19 cellular contexts compared by ENCODE assay signal in the genomic region with DNA sequence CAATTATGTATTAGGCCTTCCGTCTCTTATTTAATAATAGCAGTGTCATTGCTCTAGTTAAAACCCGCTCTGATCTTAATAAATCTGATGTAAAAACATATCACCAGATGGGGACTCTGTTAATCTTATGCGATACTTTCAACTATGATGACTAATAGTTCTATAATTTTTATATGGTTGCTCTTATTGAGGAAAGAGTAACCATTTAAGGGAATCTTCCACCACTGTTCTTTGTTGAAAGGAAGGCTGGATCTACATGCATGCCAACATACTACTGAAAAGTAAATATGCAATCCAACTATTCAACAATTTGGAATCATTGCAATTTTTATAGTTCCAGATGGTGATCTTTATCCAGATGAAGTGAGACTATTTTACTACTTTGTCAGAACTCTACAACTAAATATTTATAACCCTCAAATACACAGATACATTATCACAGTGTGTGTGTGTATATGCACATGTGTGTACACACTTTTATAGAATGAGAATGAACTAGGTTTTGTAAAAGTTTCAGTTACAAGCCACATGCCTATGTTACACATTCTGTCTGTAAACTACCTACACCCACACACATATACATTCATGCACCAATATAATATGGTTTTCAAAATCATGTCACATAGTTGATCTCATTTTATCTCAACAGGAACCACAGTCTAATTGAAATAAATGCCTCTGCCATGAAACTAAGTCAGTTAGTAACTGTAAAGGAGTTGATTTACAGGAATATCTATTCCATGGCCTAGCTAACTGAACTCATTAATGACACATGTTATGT.
A peak's percentile ranks its signal among the peaks of the same experiment; 100 is the strongest.
DNase-seq lines count a peak whose midpoint lies in the region; ATAC-seq and TF ChIP-seq lines count a peak whose summit lies in the region.
"Had no signal": no experiment of that assay in that cellular context is flagged by ENCODE, and none has a peak within 500 bp of the region (broad histone marks: within the 10 kb centered on the region; RNA-seq: fewer than 3 reads in every experiment).

No MANE protein-coding gene starts in this region.

- H3K14ac ChIP-seq in IMR-90 (replicated peaks; ENCODE audit: low read depth, low read length): no peak overlapping the region

- no peak overlapping the region for H4K8ac ChIP-seq in IMR-90 (ENCODE audit: low read depth in 2 of 2, low read length in 2 of 2)

- in situ Hi-C loops in IMR-90 (cut with MboI; ENCODE audit: low sequenced_read_pairs) (no loop called here), astrocyte of the cerebellum (cut with HindIII; ENCODE audit: low sequenced_read_pairs) (no loop called here)

- H2AFZ ChIP-seq in IMR-90 (replicated peaks; ENCODE audit: low read length, poor library complexity): no peak overlapping the region

- no peak overlapping the region for H3K4ac ChIP-seq in IMR-90 (ENCODE audit: low read depth, low read length)

- no peaks in the 10 kb centered on the region for H3K9me1 ChIP-seq in IMR-90 (ENCODE audit: insufficient read depth, low read length)

- H2BK20ac ChIP-seq in IMR-90 (ENCODE audit: low read depth, low read length): no peak overlapping the region

- H4K91ac ChIP-seq in IMR-90 (ENCODE audit: insufficient read depth, low read depth, low read length): no peak overlapping the region

- H3K27ac ChIP-seq in IMR-90 (ENCODE audit: insufficient read depth, low read length) (no peak overlapping the region), gastroesophageal sphincter (peak overlapping the region; percentile 54 to 76 (median 67)), stomach smooth muscle (ENCODE audit: low read length) (peak overlapping the region; percentile 50)
- H3K27ac ChIP-seq: right lobe of liver had no signal

- H2AK5ac ChIP-seq in IMR-90 (ENCODE audit: low read depth, low read length): no peak overlapping the region

- CTCF ChIA-PET in IMR-90 (lab: Yijun Ruan, JAX): no interaction called here

- TF ChIP-seq CTCF in IMR-90 (conservative IDR thresholded peaks at IDR 0.05; ENCODE audit: low read depth, low read length) (no peak), astrocyte of the cerebellum (IDR thresholded peaks at IDR 0.05; ENCODE audit: low read depth, low read length, missing control alignments) (no peak), gastroesophageal sphincter (IDR thresholded peaks at IDR 0.05) (no peak)

- no peak overlapping the region for H3K4me2 ChIP-seq in IMR-90 (ENCODE audit: low read depth, low read length)

- POLR2A ChIA-PET in IMR-90 (lab: Charles Lee; ENCODE audit: unreplicated experiment): no interaction called here

- H3K56ac ChIP-seq in IMR-90 (ENCODE audit: extremely low read depth, insufficient read depth, low read length): no peak overlapping the region

- no TSS peak for BruUV-seq in IMR-90 (replicated peaks; lab: Mats Ljungman, UMichigan)

- no peak overlapping the region for H3K9ac ChIP-seq in IMR-90 (ENCODE audit: low read depth, low read length)
- H3K9ac ChIP-seq in stomach smooth muscle (ENCODE audit: low read length in 2 of 2): no peak overlapping the region

- H2BK120ac ChIP-seq in IMR-90 (ENCODE audit: low read depth, low read length): no peak overlapping the region

- ATAC-seq in IMR-90 (ENCODE audit: low read depth): peak; percentile 66
- no peak for ATAC-seq in gastroesophageal sphincter
- ATAC-seq: activated CD8-positive, alpha-beta T cell treated with anti-CD3 and anti-CD28 coated beads for 36 hours; left lobe of liver; naive thymus-derived CD4-positive, alpha-beta T cell; right lobe of liver had no signal

- H3K4me1 ChIP-seq in IMR-90 (ENCODE audit: control insufficient read depth, insufficient read depth, low read length): no peaks in the 10 kb centered on the region
- H3K4me1 ChIP-seq in gastroesophageal sphincter: peaks cover 7 to 60% (median 12%) of the 10 kb centered on the region in 3 donors
- H3K4me1 ChIP-seq in stomach smooth muscle (ENCODE audit: control insufficient read depth, insufficient read depth, low read length): peaks cover 10% of the 10 kb centered on the region
- H3K4me1 ChIP-seq: right lobe of liver had no signal

- H3K36me3 ChIP-seq in IMR-90 (ENCODE audit: control insufficient read depth, insufficient read depth, low read length): no peaks in the 10 kb centered on the region
- no peaks in the 10 kb centered on the region for H3K36me3 ChIP-seq in gastroesophageal sphincter
- H3K36me3 ChIP-seq in stomach smooth muscle (ENCODE audit: control insufficient read depth in 2 of 2, insufficient read depth in 2 of 2, low read length in 2 of 2): no peaks in the 10 kb centered on the region
- H3K36me3 ChIP-seq: right lobe of liver had no signal

- H3K23ac ChIP-seq in IMR-90 (ENCODE audit: low read depth, low read length): no peak overlapping the region

- H3K27me3 ChIP-seq in IMR-90 (ENCODE audit: control insufficient read depth, insufficient read depth, low read length): no peaks in the 10 kb centered on the region
- H3K27me3 ChIP-seq in gastroesophageal sphincter: no peaks in the 10 kb centered on the region
- H3K27me3 ChIP-seq in stomach smooth muscle (ENCODE audit: control insufficient read depth in 1 of 2, insufficient read depth in 2 of 2, low read length in 2 of 2): no peaks in the 10 kb centered on the region
- H3K27me3 ChIP-seq: right lobe of liver had no signal

- DNase-seq in IMR-90 (peak; percentile 45), astrocyte of the cerebellum (ENCODE audit: low read depth) (peak; percentile 13), SW 1271 (lab: John Stamatoyannopoulos, UW) (no peak), cerebellum (ENCODE audit: low spot score) (no peak), HUDEP-2 (lab: John Stamatoyannopoulos, UW; ENCODE audit: unreplicated experiment in 76 of 76) (no peak), iPS-NIHi7 (ENCODE audit: extremely low spot score) (no peak)
- DNase-seq: activated CD8-positive, alpha-beta T cell treated with anti-CD3 and anti-CD28 coated beads for 36 hours; activated effector memory CD4-positive, alpha-beta T cell treated with Interleukin-2 at 50 U/mL for 16 hours; aorta; COR-L47; H9; Karpas-422; naive thymus-derived CD4-positive, alpha-beta T cell; NCI-H187 treated with DMSO at 0.1 percent for 48 hours; NCI-H774; right lobe of liver had no signal

- no peak overlapping the region for H4K5ac ChIP-seq in IMR-90 (ENCODE audit: low read depth, low read length)

- TF ChIP-seq RAD21 in IMR-90 (IDR thresholded peaks at IDR 0.05; ENCODE audit: low read length): no peak

- WGBS in IMR-90 (ENCODE audit: extremely low coverage in 2 of 2, insufficient read length in 1 of 2), 2 experiments: no CpG with 5 or more reads among the region's 3 CpGs
- WGBS in gastroesophageal sphincter (ENCODE audit: low coverage in 1 of 2), 2 donors: 34 to 38% methylated on average over 3 of the region's 3 CpGs

- no peaks in the 10 kb centered on the region for H4K20me1 ChIP-seq in IMR-90 (ENCODE audit: insufficient read depth, low read length)

- H2BK5ac ChIP-seq in IMR-90 (ENCODE audit: low read depth, low read length, poor library complexity, severe bottlenecking): no peak overlapping the region

- dilution Hi-C loops in IMR-90 (cut with HindIII; ENCODE audit: low sequenced_read_pairs, unreplicated experiment): no loop called here

- H3K79me1 ChIP-seq in IMR-90 (ENCODE audit: low read depth in 1 of 2, low read length in 2 of 2): no peaks in the 10 kb centered on the region

- H3K18ac ChIP-seq in IMR-90 (ENCODE audit: low read depth, low read length): no peak overlapping the region

- no peak overlapping the region for H2BK15ac ChIP-seq in IMR-90 (ENCODE audit: low read depth, low read length)

- intact Hi-C loops in IMR-90 (cut with micrococcal nuclease): no loop called here

- TF ChIP-seq EP300 in gastroesophageal sphincter (IDR thresholded peaks at IDR 0.05): no peak

- H3K4me3 ChIP-seq in IMR-90 (ENCODE audit: insufficient read depth, low read depth, low read length) (no peak overlapping the region), astrocyte of the cerebellum (ENCODE audit: low read depth, low read length) (no peak overlapping the region), gastroesophageal sphincter (no peak overlapping the region), stomach smooth muscle (ENCODE audit: low read length in 2 of 2) (no peak overlapping the region)
- H3K4me3 ChIP-seq: right lobe of liver had no signal

- TF ChIP-seq POLR2A in IMR-90 (IDR thresholded peaks at IDR 0.05; ENCODE audit: low read depth, low read length) (no peak), gastroesophageal sphincter (IDR thresholded peaks at IDR 0.05) (no peak)

- no peaks in the 10 kb centered on the region for H3K9me3 ChIP-seq in IMR-90 (ENCODE audit: control insufficient read depth, insufficient read depth, low read length)
- peaks cover 0 to 7% (median 0%) of the 10 kb centered on the region in 3 donors for H3K9me3 ChIP-seq in gastroesophageal sphincter
- no peaks in the 10 kb centered on the region for H3K9me3 ChIP-seq in stomach smooth muscle (ENCODE audit: control insufficient read depth in 2 of 2, low read length in 2 of 2)
- H3K9me3 ChIP-seq: right lobe of liver had no signal

- H2AK9ac ChIP-seq in IMR-90 (replicated peaks; ENCODE audit: low read depth, low read length, poor library complexity): no peak overlapping the region

TF ChIP-seq in IMR-90, 13 proteins besides CTCF, POLR2A, EP300 and RAD21 (continues in another document):
- TF ChIP-seq CHD1 (IDR thresholded peaks at IDR 0.05; ENCODE audit: low read depth, low read length) (no peak), NFE2L2 (IDR thresholded peaks at IDR 0.05; ENCODE audit: low read depth, low read length) (no peak), RFX5 (IDR thresholded peaks at IDR 0.05; ENCODE audit: low read depth, low read length) (no peak), FOS (IDR thresholded peaks at IDR 0.05; ENCODE audit: low read depth, low read length) (no peak), SMC3 (IDR thresholded peaks at IDR 0.05; ENCODE audit: low read depth, low read length) (no peak), RCOR1 (IDR thresholded peaks at IDR 0.05; ENCODE audit: insufficient replicate concordance, low read length) (no peak)
- TF ChIP-seq, protein P1, sequence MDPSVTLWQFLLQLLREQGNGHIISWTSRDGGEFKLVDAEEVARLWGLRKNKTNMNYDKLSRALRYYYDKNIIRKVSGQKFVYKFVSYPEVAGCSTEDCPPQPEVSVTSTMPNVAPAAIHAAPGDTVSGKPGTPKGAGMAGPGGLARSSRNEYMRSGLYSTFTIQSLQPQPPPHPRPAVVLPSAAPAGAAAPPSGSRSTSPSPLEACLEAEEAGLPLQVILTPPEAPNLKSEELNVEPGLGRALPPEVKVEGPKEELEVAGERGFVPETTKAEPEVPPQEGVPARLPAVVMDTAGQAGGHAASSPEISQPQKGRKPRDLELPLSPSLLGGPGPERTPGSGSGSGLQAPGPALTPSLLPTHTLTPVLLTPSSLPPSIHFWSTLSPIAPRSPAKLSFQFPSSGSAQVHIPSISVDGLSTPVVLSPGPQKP (IDR thresholded peaks at IDR 0.05; ENCODE audit: borderline replicate concordance, low read depth, low read length): no peak
- TF ChIP-seq, protein P2, sequence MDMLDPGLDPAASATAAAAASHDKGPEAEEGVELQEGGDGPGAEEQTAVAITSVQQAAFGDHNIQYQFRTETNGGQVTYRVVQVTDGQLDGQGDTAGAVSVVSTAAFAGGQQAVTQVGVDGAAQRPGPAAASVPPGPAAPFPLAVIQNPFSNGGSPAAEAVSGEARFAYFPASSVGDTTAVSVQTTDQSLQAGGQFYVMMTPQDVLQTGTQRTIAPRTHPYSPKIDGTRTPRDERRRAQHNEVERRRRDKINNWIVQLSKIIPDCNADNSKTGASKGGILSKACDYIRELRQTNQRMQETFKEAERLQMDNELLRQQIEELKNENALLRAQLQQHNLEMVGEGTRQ (IDR thresholded peaks at IDR 0.05; ENCODE audit: low read depth, low read length): no peak

Comparison
In these comparisons a context has a peak if more than half of its experiments do, and no peak if none do; other contexts are left out.
1. DNase-seq: peak in IMR-90 (single experiment) and astrocyte of the cerebellum (single experiment); none in SW 1271 (0 of 2), cerebellum (single experiment), HUDEP-2 (0 of 76) and iPS-NIHi7 (single experiment).